3 cellular contexts compared by ENCODE assay signal in the genomic region with DNA sequence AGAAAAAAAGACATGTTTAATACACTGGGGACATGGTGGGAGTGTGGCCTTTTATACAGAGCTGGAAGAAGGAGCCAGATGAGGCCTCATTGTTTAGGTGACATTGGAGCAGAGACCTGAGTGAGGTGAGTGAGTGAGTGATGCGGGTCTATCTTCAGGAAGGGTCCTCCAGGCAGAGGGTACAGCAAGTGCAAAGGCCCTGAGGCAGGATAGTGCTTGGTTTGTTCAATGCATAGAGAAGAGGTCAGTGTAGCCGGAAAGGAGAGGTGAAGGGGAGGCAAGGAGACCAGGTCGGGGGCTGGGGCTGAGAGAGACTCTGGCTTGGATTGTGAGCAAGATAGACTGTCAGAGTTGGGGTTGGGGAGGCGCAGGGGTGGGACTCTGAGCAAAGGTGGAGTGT.
TF ChIP-seq lines count a peak whose summit lies in the region.

No MANE protein-coding gene starts in this region.

TF ChIP-seq in HepG2, 621 proteins besides CTCF, POLR2A, EP300 and RAD21:
- TF ChIP-seq EZH2 (conservative IDR thresholded peaks at IDR 0.05; ENCODE audit: low read depth, low read length) = 0 out of 2 replicates have a peak, but pooled peaks have one; percentile 56
- no peak for TF ChIP-seq SNAI1 (CRISPR knock-in tag; IDR thresholded peaks at IDR 0.05; ENCODE audit: borderline replicate concordance)

TF ChIP-seq in HEK293, 187 proteins besides CTCF, POLR2A, EP300 and RAD21:
- TF ChIP-seq ZNF768 (tag by site-specific recombination; IDR thresholded peaks at IDR 0.05) = no peak
- peak; percentile 94 for TF ChIP-seq ZNF623 (tag by site-specific recombination; IDR thresholded peaks at IDR 0.05)

TF ChIP-seq in H1, 55 proteins besides CTCF, POLR2A, EP300 and RAD21:
- TF ChIP-seq KDM5A (IDR thresholded peaks at IDR 0.05; ENCODE audit: low read length) (no peak), GABPA (IDR thresholded peaks at IDR 0.05; ENCODE audit: borderline replicate concordance, insufficient read depth, low read length) (no peak), HDAC6 (IDR thresholded peaks at IDR 0.05; ENCODE audit: low read depth, low read length) (no peak), RNF2 (IDR thresholded peaks at IDR 0.05; ENCODE audit: borderline replicate concordance, low read depth, low read length, missing control alignments, poor library complexity, severe bottlenecking) (no peak), KDM1A (IDR thresholded peaks at IDR 0.05; ENCODE audit: borderline replicate concordance, low read length) (0 out of 2 replicates have a peak, but pooled peaks have one; percentile 35), SRF (IDR thresholded peaks at IDR 0.05; ENCODE audit: low read depth, low read length) (no peak)
